Comparison of ENCODE assay signal across 28 cellular contexts in the genomic region with DNA sequence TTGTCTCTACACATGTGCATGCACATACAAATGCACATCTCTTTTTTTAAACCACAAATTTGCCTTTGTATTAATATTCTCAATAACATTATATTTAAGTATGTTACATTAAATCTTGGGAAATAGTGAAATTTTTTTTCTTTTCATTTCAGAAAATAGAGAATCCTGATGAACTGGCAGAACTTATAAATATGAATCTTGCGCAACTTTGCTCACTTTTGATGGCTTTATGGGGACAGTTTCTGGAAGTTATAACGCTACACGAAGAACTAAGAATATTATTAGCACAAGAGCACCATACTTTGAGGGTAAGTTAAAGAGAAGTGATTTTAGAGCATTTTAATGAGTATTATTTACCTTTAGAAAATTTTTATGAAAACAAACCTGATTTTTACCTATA.
"Had no signal": no experiment of that assay in that cellular context is flagged by ENCODE, and none has a peak within 500 bp of the region (broad histone marks: within the 10 kb centered on the region; RNA-seq: fewer than 3 reads in every experiment).

No MANE protein-coding gene starts in this region.

- DNase-seq: natural killer cell; occipital lobe; ovary; posterior cingulate gyrus; psoas muscle; right cardiac atrium; spleen; stimulated activated CD4-positive, alpha-beta T cell treated with anti-CD3 and anti-CD28 coated beads, Interleukin-12 subunit alpha, Interleukin-12 subunit beta, amount 100 ng/mL, for 4 hours; stimulated activated CD4-positive, alpha-beta T cell treated with anti-CD3 and anti-CD28 coated beads, Interleukin-1b, Interleukin-23, amount 100 ng/mL, for 48 hours; stimulated activated CD4-positive, alpha-beta T cell treated with anti-CD3 and anti-CD28 coated beads, Interleukin-4, amount 100 ng/mL, for 1 hour; stimulated activated CD4-positive, alpha-beta T cell treated with anti-CD3 and anti-CD28 coated beads, Interleukin-4, amount 100 ng/mL, for 4 hours; stimulated activated CD8-positive, alpha-beta memory T cell treated with anti-CD3 and anti-CD28 coated beads, Interleukin-4, amount 100 ng/mL, for 48 hours; stimulated activated naive CD4-positive, alpha-beta T cell; stimulated activated naive CD8-positive, alpha-beta T cell treated with anti-CD3 and anti-CD28 coated beads, Interleukin-15, amount 100 ng/mL, for 72 hours; stimulated activated naive CD8-positive, alpha-beta T cell treated with anti-CD3 and anti-CD28 coated beads, Interleukin-15, Interleukin-2, amounts not matched to agents 100 U/mL and 50 U/mL, for 24 hours; substantia nigra; testis; tibial artery; transverse colon; upper lobe of right lung; uterus had no signal

- H3K27me3 ChIP-seq: neural progenitor cell, ovary, spleen, suprapubic skin, testis, tibial artery, transverse colon, upper lobe of right lung, uterus had no signal

- H3K9ac ChIP-seq: neural progenitor cell, parathyroid adenoma had no signal

- ATAC-seq: natural killer cell; psoas muscle; right cardiac atrium; sciatic nerve; stimulated activated memory B cell treated with anti-CD40 and anti-IgM and Interleukin-4, amounts not matched to agents 10 μg/mL and 1 μg/mL and 100 μg/mL, for 72 hours; stimulated activated naive CD8-positive, alpha-beta T cell treated with anti-CD3 and anti-CD28 coated beads, Interleukin-15, amount 100 ng/mL, for 72 hours; stimulated activated naive CD8-positive, alpha-beta T cell treated with anti-CD3 and anti-CD28 coated beads, Interleukin-15, Interleukin-2, amounts not matched to agents 100 U/mL and 50 U/mL, for 24 hours; upper lobe of right lung had no signal

- H3K4me2 ChIP-seq: neural progenitor cell, smooth muscle cell had no signal

- H2AFZ ChIP-seq: neural progenitor cell, parathyroid adenoma had no signal

- H3K79me2 ChIP-seq: parathyroid adenoma had no signal

- H3K4me3 ChIP-seq: neural progenitor cell, ovary, psoas muscle, skin epidermis, smooth muscle cell, spleen, suprapubic skin, testis, tibial artery, transverse colon, upper lobe of right lung, uterus had no signal

- H3K4me1 ChIP-seq: neural progenitor cell, parathyroid adenoma, psoas muscle, spleen, suprapubic skin, testis, tibial artery, upper lobe of right lung, uterus had no signal

- H3K36me3 ChIP-seq: ovary had no signal

- H3K27ac ChIP-seq: neural progenitor cell, ovary, parathyroid adenoma, psoas muscle, skin epidermis, spleen, suprapubic skin, testis, tibial artery, transverse colon, upper lobe of right lung, uterus had no signal

- H3K9me3 ChIP-seq: ovary, testis, upper lobe of right lung, uterus had no signal
